12 cellular contexts compared by ENCODE assay signal in genomic region chr19:38290631-38291147, GRCh38. TPM values are rescaled to one million over a fixed set of nuclear protein-coding genes. Genes with fewer than 3 reads are reported as not detected.
A peak's percentile ranks its signal among the peaks of the same experiment; 100 is the strongest.
DNase-seq lines count a peak whose midpoint lies in the region; ATAC-seq and TF ChIP-seq lines count a peak whose summit lies in the region.
"Had no signal": no experiment of that assay in that cellular context is flagged by ENCODE, and none has a peak within 500 bp of the region (broad histone marks: within the 10 kb centered on the region; RNA-seq: fewer than 3 reads in every experiment).

No MANE protein-coding gene starts in this region.

- peak overlapping the region; percentile 51 for H3K27ac Mint-ChIP-seq in stimulated activated naive B cell treated with anti-CD40 and anti-IgM and Interleukin-4, amounts not matched to agents 10 μg/mL and 1 μg/mL and 100 μg/mL, for 72 hours
- H3K27ac Mint-ChIP-seq: activated CD4-positive, alpha-beta memory T cell treated with anti-CD3 and anti-CD28 coated beads for 36 hours had no signal

- H3K4me1 ChIP-seq in foreskin keratinocyte = peaks cover 15% of the 10 kb centered on the region

- no peaks in the 10 kb centered on the region for H3K27me3 ChIP-seq in foreskin keratinocyte

- H3K4me3 Mint-ChIP-seq in stimulated activated naive B cell treated with anti-CD40 and anti-IgM and Interleukin-4, amounts not matched to agents 10 μg/mL and 1 μg/mL and 100 μg/mL, for 72 hours = no peak overlapping the region
- H3K4me3 Mint-ChIP-seq: activated CD4-positive, alpha-beta memory T cell treated with anti-CD3 and anti-CD28 coated beads for 36 hours; IgD-negative memory B cell had no signal

- no peak for TF ChIP-seq CTCF in VCaP (conservative IDR thresholded peaks at IDR 0.05)
- no peak for TF ChIP-seq CTCF in foreskin keratinocyte (conservative IDR thresholded peaks at IDR 0.05)

- peaks cover 10 to 14% of the 10 kb centered on the region in 2 donors for H3K4me1 Mint-ChIP-seq in stimulated activated naive B cell treated with anti-CD40 and anti-IgM and Interleukin-4, amounts not matched to agents 10 μg/mL and 1 μg/mL and 100 μg/mL, for 72 hours
- H3K4me1 Mint-ChIP-seq: IgD-negative memory B cell had no signal

- peak; percentile 82 for ATAC-seq in foreskin keratinocyte
- no peak for ATAC-seq in stimulated activated naive B cell treated with anti-CD40 and anti-IgM and Interleukin-4, amounts not matched to agents 10 μg/mL and 1 μg/mL and 100 μg/mL, for 72 hours (replicated peaks)

- H3K27ac ChIP-seq in VCaP = peak overlapping the region; percentile 98
- H3K27ac ChIP-seq in foreskin keratinocyte = peak overlapping the region; percentile 20

- peaks cover 50 to 74% of the 10 kb centered on the region in 2 donors for H3K36me3 Mint-ChIP-seq in stimulated activated naive B cell treated with anti-CD40 and anti-IgM and Interleukin-4, amounts not matched to agents 10 μg/mL and 1 μg/mL and 100 μg/mL, for 72 hours

- DNase-seq in GM04504 (ENCODE audit: low read depth) (peak; percentile 92), foreskin keratinocyte (peak in 1 of 2 donors; percentile 78), NCI-H2107 treated with DMSO at 0.1 percent for 48 hours (lab: John Stamatoyannopoulos, UW; ENCODE audit: unreplicated experiment) (no peak), SK-N-DZ (ENCODE audit: low spot score) (no peak)
- no peak for DNase-seq in stimulated activated naive B cell treated with anti-CD40 and anti-IgM and Interleukin-4, amounts not matched to agents 10 μg/mL and 1 μg/mL and 100 μg/mL, for 72 hours
- no peak for DNase-seq in activated CD4-positive, alpha-beta T cell treated with anti-CD3 and anti-CD28 coated beads for 1 hour
- no peak for DNase-seq in activated naive CD4-positive, alpha-beta T cell treated with anti-CD3 and anti-CD28 coated beads, Interleukin-2, amount 50 U/mL, for 16 hours
- DNase-seq: activated CD4-positive, alpha-beta memory T cell treated with anti-CD3 and anti-CD28 coated beads for 36 hours; cortex of kidney; stimulated activated CD4-positive, alpha-beta T cell treated with anti-CD3 and anti-CD28 coated beads, Interleukin-4, amount 100 ng/mL, for 4 hours had no signal

- no peaks in the 10 kb centered on the region for H3K27me3 Mint-ChIP-seq in stimulated activated naive B cell treated with anti-CD40 and anti-IgM and Interleukin-4, amounts not matched to agents 10 μg/mL and 1 μg/mL and 100 μg/mL, for 72 hours
- H3K27me3 Mint-ChIP-seq: activated CD4-positive, alpha-beta memory T cell treated with anti-CD3 and anti-CD28 coated beads for 36 hours; IgD-negative memory B cell had no signal

- no peaks in the 10 kb centered on the region for H3K9me3 Mint-ChIP-seq in stimulated activated naive B cell treated with anti-CD40 and anti-IgM and Interleukin-4, amounts not matched to agents 10 μg/mL and 1 μg/mL and 100 μg/mL, for 72 hours
- H3K9me3 Mint-ChIP-seq: activated CD4-positive, alpha-beta memory T cell treated with anti-CD3 and anti-CD28 coated beads for 36 hours; IgD-negative memory B cell had no signal

RNA-seq across cellular contexts. Expression of gene C19orf33, which starts 13.4 kb away (rescaled TPM):
- 513 and 634 TPM in 2 replicates for total RNA-seq in foreskin keratinocyte
- 1,054 and 1,152 TPM in 2 replicates for polyA plus RNA-seq in foreskin keratinocyte
- polyA plus RNA-seq in SK-N-DZ (2014; cell fraction: cytosol; rRNA removed) = not detected in 2 replicates
- not detected in 2 replicates for polyA plus RNA-seq in SK-N-DZ (2014; cell fraction: nucleus; rRNA removed)
- total RNA-seq: activated CD4-positive, alpha-beta memory T cell treated with anti-CD3 and anti-CD28 coated beads for 36 hours had no signal

RNA-seq across cellular contexts. Expression of gene YIF1B, which starts 25.1 kb away (rescaled TPM):
- 60.1 and 72.7 TPM in 2 replicates for total RNA-seq in foreskin keratinocyte
- 90.2 and 115 TPM in 2 replicates for polyA plus RNA-seq in foreskin keratinocyte
- polyA plus RNA-seq in SK-N-DZ (2014; cell fraction: cytosol; rRNA removed) = 73.2 and 80.4 TPM in 2 replicates
- polyA plus RNA-seq in SK-N-DZ (2014; cell fraction: nucleus; rRNA removed) = 65.2 and 72.6 TPM in 2 replicates

RNA-seq across cellular contexts. Expression of gene SPINT2, which starts 26.3 kb away (rescaled TPM):
- 419 and 453 TPM in 2 replicates for total RNA-seq in foreskin keratinocyte
- polyA plus RNA-seq in foreskin keratinocyte = 616 and 683 TPM in 2 replicates
- polyA plus RNA-seq in SK-N-DZ (2014; cell fraction: cytosol; rRNA removed) = 1.6 and 2.1 TPM in 2 replicates
- 1.4 and 1.8 TPM in 2 replicates for polyA plus RNA-seq in SK-N-DZ (2014; cell fraction: nucleus; rRNA removed)

RNA-seq across cellular contexts. Expression of gene KCNK6, which starts 29.0 kb away (rescaled TPM):
- 19.5 and 22.6 TPM in 2 replicates for total RNA-seq in foreskin keratinocyte
- 22.0 and 27.1 TPM in 2 replicates for polyA plus RNA-seq in foreskin keratinocyte
- polyA plus RNA-seq in SK-N-DZ (2014; cell fraction: cytosol; rRNA removed) = 0.06 and 0.25 TPM in 2 replicates
- 0.03 and 0.05 TPM in 2 replicates for polyA plus RNA-seq in SK-N-DZ (2014; cell fraction: nucleus; rRNA removed)

RNA-seq across cellular contexts. Expression of gene PPP1R14A, which starts 34.5 kb away (rescaled TPM):
- total RNA-seq in foreskin keratinocyte = 2.3 and 4.2 TPM in 2 replicates
- 15.0 and 18.4 TPM in 2 replicates for polyA plus RNA-seq in foreskin keratinocyte
- polyA plus RNA-seq in SK-N-DZ (2014; cell fraction: cytosol; rRNA removed) = 2.0 and 3.5 TPM in 2 replicates
- polyA plus RNA-seq in SK-N-DZ (2014; cell fraction: nucleus; rRNA removed) = 5.1 and 10.4 TPM in 2 replicates
